9 cellular contexts compared by ENCODE assay signal in genomic region chr9:136552117-136552685, GRCh38. TPM values are rescaled to one million over a fixed set of nuclear protein-coding genes. Genes with fewer than 3 reads are reported as not detected.
DNase-seq lines count a peak whose midpoint lies in the region; TF ChIP-seq lines count a peak whose summit lies in the region.
"Had no signal": no experiment of that assay in that cellular context is flagged by ENCODE, and none has a peak within 500 bp of the region (broad histone marks: within the 10 kb centered on the region; RNA-seq: fewer than 3 reads in every experiment).

No MANE protein-coding gene starts in this region.

- TF ChIP-seq CTCF in epithelial cell of esophagus (IDR thresholded peaks at IDR 0.05; ENCODE audit: insufficient read depth, low read depth, low read length, missing control alignments) (peak; percentile 11), progenitor cell of endocrine pancreas (IDR thresholded peaks at IDR 0.05; ENCODE audit: unreplicated experiment) (no peak)

- intact Hi-C loops in posterior cingulate gyrus (cut with DNase I): loop anchor here (5.0 kb wide), 1 partner anchor 65 kb away; no protein-coding TSS in a partner anchor

- H3K27me3 Mint-ChIP-seq in progenitor cell of endocrine pancreas: peaks cover 24% of the 10 kb centered on the region

- no peaks in the 10 kb centered on the region for H3K9me3 Mint-ChIP-seq in progenitor cell of endocrine pancreas (ENCODE audit: low read depth)
- H3K9me3 Mint-ChIP-seq: T-helper 1 cell treated with Interleukin-12 subunit alpha and Interleukin-12 subunit beta and Interleukin-4 antibody, amounts not matched to agents 30 μg/mL and 1 μg/mL, for 36 hours had no signal

- DNase-seq in EL (peak; percentile 78), NOMO-1 treated with dmso at 0.1 percent for 144 hours (lab: John Stamatoyannopoulos, UW; ENCODE audit: unreplicated experiment) (peak; percentile 82), epithelial cell of esophagus (ENCODE audit: low read depth) (peak; percentile 82), progenitor cell of endocrine pancreas (ENCODE audit: low spot score, unreplicated experiment) (no peak), activated gamma-delta T cell treated with Interleukin-2 at 50 U/mL for 16 hours (no peak), occipital lobe (lab: John Stamatoyannopoulos, UW) (no peak), posterior cingulate gyrus (no peak), DMS114 treated with DMSO at 0.1 percent for 48 hours (lab: John Stamatoyannopoulos, UW; ENCODE audit: unreplicated experiment) (no peak)

- no peak overlapping the region for H3K4me3 Mint-ChIP-seq in progenitor cell of endocrine pancreas (ENCODE audit: low read depth)

- peaks cover 9% of the 10 kb centered on the region for H3K4me1 Mint-ChIP-seq in progenitor cell of endocrine pancreas (ENCODE audit: low read depth)

- no peaks in the 10 kb centered on the region for H3K36me3 Mint-ChIP-seq in progenitor cell of endocrine pancreas (ENCODE audit: insufficient read depth)

- no peak overlapping the region for H3K4me3 ChIP-seq in epithelial cell of esophagus (ENCODE audit: low read length)

- peak overlapping the region; percentile 16 for H3K27ac Mint-ChIP-seq in progenitor cell of endocrine pancreas
- H3K27ac Mint-ChIP-seq: T-helper 1 cell treated with Interleukin-12 subunit alpha and Interleukin-12 subunit beta and Interleukin-4 antibody, amounts not matched to agents 30 μg/mL and 1 μg/mL, for 36 hours had no signal

RNA-seq across cellular contexts. Expression of gene NOTCH1, which starts 6.4 kb away (rescaled TPM):
- total RNA-seq in progenitor cell of endocrine pancreas (109 and 130 TPM in 2 replicates), occipital lobe (22.9 TPM)

Comparison
In these comparisons a context has a peak if more than half of its experiments do, and no peak if none do; other contexts are left out.
1. DNase-seq: peak in EL (single experiment), NOMO-1 treated with dmso at 0.1 percent for 144 hours (single experiment) and epithelial cell of esophagus (single experiment); none in progenitor cell of endocrine pancreas (single experiment), activated gamma-delta T cell treated with Interleukin-2 at 50 U/mL for 16 hours (single experiment), occipital lobe (single experiment), posterior cingulate gyrus (0 of 10) and DMS114 treated with DMSO at 0.1 percent for 48 hours (single experiment).